In genomic region chr15:57376695-57377477, GRCh38 we compare ENCODE assay signal across 8 cellular contexts. TPM values are rescaled to one million over a fixed set of nuclear protein-coding genes. Genes with fewer than 3 reads are reported as not detected.
DNase-seq lines count a peak whose midpoint lies in the region.

No MANE protein-coding gene starts in this region.

- peak overlapping the region; percentile 51 for H3K4me3 ChIP-seq in iPS-11a (ENCODE audit: low read depth, low read length)
- peak overlapping the region; percentile 55 to 62 (median 60) for H3K4me3 ChIP-seq in skeletal muscle tissue (ENCODE audit: low read length in 3 of 3)

- peaks cover 3% of the 10 kb centered on the region for H3K36me3 Mint-ChIP-seq in activated naive CD8-positive, alpha-beta T cell

- no peak overlapping the region for H3K27ac Mint-ChIP-seq in activated naive CD8-positive, alpha-beta T cell

- no peaks in the 10 kb centered on the region for H3K36me3 ChIP-seq in skeletal muscle tissue (ENCODE audit: control insufficient read depth in 3 of 3, insufficient read depth in 3 of 3, low read length in 3 of 3)

- H3K27me3 ChIP-seq in skeletal muscle tissue (ENCODE audit: control insufficient read depth in 3 of 3, insufficient read depth in 3 of 3, low read length in 3 of 3) = peaks cover 11 to 29% (median 25%) of the 10 kb centered on the region in 3 donors

- H3K27ac ChIP-seq in skeletal muscle tissue (ENCODE audit: low read depth, low read length) = no peak overlapping the region

- H3K27me3 Mint-ChIP-seq in activated naive CD8-positive, alpha-beta T cell = peaks cover 38% of the 10 kb centered on the region

- peak overlapping the region in 2 of 3 donors; percentile 38 to 60 for H3K9ac ChIP-seq in skeletal muscle tissue (ENCODE audit: low read depth in 1 of 3, low read length in 3 of 3)

- DNase-seq in NCI-H1436 (lab: John Stamatoyannopoulos, UW) (peak; percentile 56), NCI-H1436 treated with DMSO at 0.1 percent for 48 hours (lab: John Stamatoyannopoulos, UW) (no peak), DMS79 (lab: John Stamatoyannopoulos, UW) (no peak)
- DNase-seq in NK-92 treated with Interleukin-12 subunit alpha and Interleukin-12 subunit beta, amount 100 ng/mL, for 24 hours (lab: John Stamatoyannopoulos, UW) = no peak
- no peak for DNase-seq in activated CD4-positive, alpha-beta T cell treated with anti-CD3 and anti-CD28 coated beads for 4 hours

- peak overlapping the region; percentile 68 for H3K4me3 Mint-ChIP-seq in activated naive CD8-positive, alpha-beta T cell

- H3K4me1 ChIP-seq in skeletal muscle tissue (ENCODE audit: control insufficient read depth in 3 of 3, insufficient read depth in 3 of 3, low read length in 3 of 3) = peaks cover 5 to 7% (median 6%) of the 10 kb centered on the region in 3 donors

- no peaks in the 10 kb centered on the region for H3K9me3 Mint-ChIP-seq in activated naive CD8-positive, alpha-beta T cell (ENCODE audit: low read depth)

- H3K9me3 ChIP-seq in skeletal muscle tissue (ENCODE audit: control insufficient read depth in 3 of 3, low read length in 3 of 3) = no peaks in the 10 kb centered on the region

- H3K4me1 Mint-ChIP-seq in activated naive CD8-positive, alpha-beta T cell (ENCODE audit: low read depth) = peaks cover 12% of the 10 kb centered on the region

RNA-seq across cellular contexts. Expression of gene CGNL1, which starts 0.6 kb away (rescaled TPM):
- total RNA-seq in skeletal muscle tissue = 11.5 TPM
